ENCODE assay signal across 17 cellular contexts in genomic region chr7:105454921-105455320, GRCh38.
DNase-seq lines count a peak whose midpoint lies in the region; ATAC-seq and TF ChIP-seq lines count a peak whose summit lies in the region.
"Had no signal": no experiment of that assay in that cellular context is flagged by ENCODE, and none has a peak within 500 bp of the region (broad histone marks: within the 10 kb centered on the region; RNA-seq: fewer than 3 reads in every experiment).

No MANE protein-coding gene starts in this region.

- no peak overlapping the region for H3K4me3 ChIP-seq in AG10803 (ENCODE audit: low read length)
- H3K4me3 ChIP-seq in fibroblast of lung (replicated peaks in 1 of 4; ENCODE audit: control extremely low read depth in 1 of 4, insufficient read depth in 1 of 4, low read depth in 3 of 4, low read length in 4 of 4), result no peak overlapping the region
- no peak overlapping the region for H3K4me3 ChIP-seq in neural progenitor cell
- H3K4me3 ChIP-seq: A549, stomach had no signal

- H3K4me2 ChIP-seq in fibroblast of lung (ENCODE audit: extremely low read depth, insufficient read depth, low read length) (peak overlapping the region; percentile 70), neural progenitor cell (no peak overlapping the region)
- H3K4me2 ChIP-seq: A549, KMS-11 had no signal

- peaks cover 8% of the 10 kb centered on the region for H3K4me1 ChIP-seq in fibroblast of lung (ENCODE audit: control insufficient read depth, extremely low read depth, insufficient read depth, low read length)
- peaks cover 10% of the 10 kb centered on the region for H3K4me1 ChIP-seq in neural progenitor cell
- H3K4me1 ChIP-seq: A549 had no signal

- peak overlapping the region; percentile 43 for H3K27ac Mint-ChIP-seq in neural progenitor cell

- peaks cover 12% of the 10 kb centered on the region for H3K36me3 Mint-ChIP-seq in neural progenitor cell

- H3K36me3 ChIP-seq in fibroblast of lung (ENCODE audit: control insufficient read depth, insufficient read depth, low read length), result peaks cover 2% of the 10 kb centered on the region
- H3K36me3 ChIP-seq in neural progenitor cell, result peaks cover 8% of the 10 kb centered on the region

- H3K27me3 ChIP-seq in fibroblast of lung (ENCODE audit: control insufficient read depth, insufficient read depth, low read length) (no peaks in the 10 kb centered on the region), neural progenitor cell (no peaks in the 10 kb centered on the region)
- H3K27me3 ChIP-seq: stomach had no signal

- H3K9ac ChIP-seq in fibroblast of lung (ENCODE audit: insufficient read depth, low read length) (no peak overlapping the region), neural progenitor cell (no peak overlapping the region)
- H3K9ac ChIP-seq: KMS-11 had no signal

- H3K79me2 ChIP-seq in fibroblast of lung (ENCODE audit: control insufficient read depth, insufficient read depth, low read length) (no peaks in the 10 kb centered on the region), neural progenitor cell (ENCODE audit: low read depth) (no peaks in the 10 kb centered on the region)

- H3K9me3 Mint-ChIP-seq in neural progenitor cell, result no peaks in the 10 kb centered on the region

- H3K4me1 Mint-ChIP-seq in neural progenitor cell, result peaks cover 34% of the 10 kb centered on the region

- TF ChIP-seq CTCF in AG10803 (conservative IDR thresholded peaks at IDR 0.05; ENCODE audit: low read length) (no peak), fibroblast of lung (conservative IDR thresholded peaks at IDR 0.05 in 1 of 2, IDR thresholded peaks at IDR 0.05 in 1 of 2; ENCODE audit: low read depth in 1 of 2, low read length in 2 of 2) (no peak), neural progenitor cell (IDR thresholded peaks at IDR 0.05) (no peak)

- no peak overlapping the region for H3K4me3 Mint-ChIP-seq in neural progenitor cell

- H3K27me3 Mint-ChIP-seq in neural progenitor cell (ENCODE audit: insufficient read depth, low read depth), result peaks cover 4% of the 10 kb centered on the region

- H3K27ac ChIP-seq in fibroblast of lung (ENCODE audit: insufficient read depth, low read length), result no peak overlapping the region
- H3K27ac ChIP-seq in neural progenitor cell, result no peak overlapping the region
- H3K27ac ChIP-seq: A549, stomach had no signal

- H2AFZ ChIP-seq in fibroblast of lung (ENCODE audit: low read length) (no peak overlapping the region), neural progenitor cell (replicated peaks) (no peak overlapping the region)

- ATAC-seq in SK-N-SH treated with all-trans-retinoic acid at 6 μM for 48 hours (peak; percentile 9; the same call in 1 of the 3 replicates), GM21717 (IDR thresholded peaks at IDR 0.05; ENCODE audit: unreplicated experiment) (no peak), left lobe of liver (no peak)
- ATAC-seq: left colon had no signal

- H3K9me3 ChIP-seq in fibroblast of lung (ENCODE audit: control insufficient read depth, insufficient read depth, low read depth, low read length), result no peaks in the 10 kb centered on the region
- H3K9me3 ChIP-seq in neural progenitor cell (ENCODE audit: low read depth), result no peaks in the 10 kb centered on the region
- H3K9me3 ChIP-seq: A549, stomach had no signal

- H4K20me1 ChIP-seq in fibroblast of lung (ENCODE audit: control insufficient read depth, extremely low read depth, insufficient read depth, low read length) (no peaks in the 10 kb centered on the region), neural progenitor cell (ENCODE audit: low read depth) (no peaks in the 10 kb centered on the region)

- peak; percentile 18 for DNase-seq in AG10803 (ENCODE audit: low read depth)
- peak in 1 of 2 donors; percentile 15 for DNase-seq in fibroblast of lung (ENCODE audit: low read depth in 2 of 2)
- no peak for DNase-seq in neural progenitor cell (ENCODE audit: low spot score)
- DNase-seq in amygdala (lab: John Stamatoyannopoulos, UW), result no peak
- no peak for DNase-seq in left lobe of liver (ENCODE audit: low spot score)
- DNase-seq in activated CD4-positive, alpha-beta T cell treated with anti-CD3 and anti-CD28 coated beads for 4 hours, result no peak
- DNase-seq: activated naive CD4-positive, alpha-beta T cell treated with Interleukin-2 at 50 U/mL for 16 hours; DMS53; left colon; NCI-H1105 treated with DMSO at 0.1 percent for 48 hours; NCI-H2171 treated with DMSO at 0.1 percent for 48 hours; NCI-H748 treated with DMSO at 0.1 percent for 48 hours; stomach had no signal

- peaks cover 19% of the 10 kb centered on the region for H3F3A ChIP-seq in neural progenitor cell (ENCODE audit: low read depth)

TF ChIP-seq in SK-N-SH treated with all-trans-retinoic acid at 6 μM for 48 hours, 23 proteins besides CTCF, POLR2A, EP300 and RAD21:
- TF ChIP-seq POU6F1 (CRISPR knock-in tag; IDR thresholded peaks at IDR 0.05; ENCODE audit: borderline replicate concordance, low read depth) (no peak), BACH2 (CRISPR knock-in tag; IDR thresholded peaks at IDR 0.05; ENCODE audit: borderline replicate concordance) (no peak), TCF4 (CRISPR knock-in tag; IDR thresholded peaks at IDR 0.05; ENCODE audit: borderline replicate concordance) (no peak), RARB (CRISPR knock-in tag; IDR thresholded peaks at IDR 0.05) (no peak), OSR1 (CRISPR knock-in tag; IDR thresholded peaks at IDR 0.05) (no peak), CREB5 (CRISPR knock-in tag; IDR thresholded peaks at IDR 0.05; ENCODE audit: low read depth) (no peak), ZNF565 (CRISPR knock-in tag; conservative IDR thresholded peaks at IDR 0.05; ENCODE audit: low read depth) (no peak)
- TF ChIP-seq, protein P1, sequence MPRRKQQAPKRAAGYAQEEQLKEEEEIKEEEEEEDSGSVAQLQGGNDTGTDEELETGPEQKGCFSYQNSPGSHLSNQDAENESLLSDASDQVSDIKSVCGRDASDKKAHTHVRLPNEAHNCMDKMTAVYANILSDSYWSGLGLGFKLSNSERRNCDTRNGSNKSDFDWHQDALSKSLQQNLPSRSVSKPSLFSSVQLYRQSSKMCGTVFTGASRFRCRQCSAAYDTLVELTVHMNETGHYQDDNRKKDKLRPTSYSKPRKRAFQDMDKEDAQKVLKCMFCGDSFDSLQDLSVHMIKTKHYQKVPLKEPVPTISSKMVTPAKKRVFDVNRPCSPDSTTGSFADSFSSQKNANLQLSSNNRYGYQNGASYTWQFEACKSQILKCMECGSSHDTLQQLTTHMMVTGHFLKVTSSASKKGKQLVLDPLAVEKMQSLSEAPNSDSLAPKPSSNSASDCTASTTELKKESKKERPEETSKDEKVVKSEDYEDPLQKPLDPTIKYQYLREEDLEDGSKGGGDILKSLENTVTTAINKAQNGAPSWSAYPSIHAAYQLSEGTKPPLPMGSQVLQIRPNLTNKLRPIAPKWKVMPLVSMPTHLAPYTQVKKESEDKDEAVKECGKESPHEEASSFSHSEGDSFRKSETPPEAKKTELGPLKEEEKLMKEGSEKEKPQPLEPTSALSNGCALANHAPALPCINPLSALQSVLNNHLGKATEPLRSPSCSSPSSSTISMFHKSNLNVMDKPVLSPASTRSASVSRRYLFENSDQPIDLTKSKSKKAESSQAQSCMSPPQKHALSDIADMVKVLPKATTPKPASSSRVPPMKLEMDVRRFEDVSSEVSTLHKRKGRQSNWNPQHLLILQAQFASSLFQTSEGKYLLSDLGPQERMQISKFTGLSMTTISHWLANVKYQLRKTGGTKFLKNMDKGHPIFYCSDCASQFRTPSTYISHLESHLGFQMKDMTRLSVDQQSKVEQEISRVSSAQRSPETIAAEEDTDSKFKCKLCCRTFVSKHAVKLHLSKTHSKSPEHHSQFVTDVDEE (CRISPR knock-in tag; IDR thresholded peaks at IDR 0.05), result no peak
